Comparison of ENCODE assay signal across 19 cellular contexts in the genomic region with DNA sequence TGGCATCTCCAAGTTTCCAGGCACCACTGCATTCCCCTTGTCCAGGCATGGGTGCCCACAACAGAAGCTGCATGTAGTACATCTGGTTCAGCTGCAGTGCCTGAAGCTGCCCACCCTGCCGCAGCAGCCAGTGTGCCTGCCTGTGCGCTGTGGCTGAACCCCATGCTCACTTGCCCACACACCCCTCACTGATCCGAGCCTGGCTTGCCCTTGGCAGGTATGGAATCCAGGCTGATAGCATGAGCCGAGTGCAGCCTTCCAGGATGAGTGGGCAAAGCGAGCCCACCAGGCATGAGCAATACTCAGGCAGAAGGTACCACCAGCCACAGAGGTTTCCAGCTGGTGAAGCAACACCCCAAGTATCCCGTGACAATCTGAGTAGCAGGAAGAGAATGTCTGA.
"Had no signal": no experiment of that assay in that cellular context is flagged by ENCODE, and none has a peak within 500 bp of the region (broad histone marks: within the 10 kb centered on the region; RNA-seq: fewer than 3 reads in every experiment).

No MANE protein-coding gene starts in this region.

- FAIRE-seq: HTR-8/SVneo, K562, RCC 7860 had no signal

- H3K27ac ChIP-seq: KMS-11 had no signal

- H3K4me3 ChIP-seq: K562 had no signal

- H3K4me2 ChIP-seq: KMS-11 had no signal

- DNase-seq: Kasumi-1, MM.1S, NCI-H1092 treated with DMSO at 0.1 percent for 48 hours, NCI-H1436, NCI-H187, NCI-H2029, NCI-H2081 treated with DMSO at 0.1 percent for 48 hours, NCI-H2227 treated with DMSO at 0.1 percent for 48 hours, NCI-H446, NCI-H510A, NCI-H524 treated with DMSO at 0.1 percent for 48 hours, NCI-H69, NCI-H774, RPMI8226, SHP77 had no signal

- H3K9ac ChIP-seq: KMS-11 had no signal
